Comparison of ENCODE assay signal across 22 cellular contexts in genomic region chr7:96308950-96309263, GRCh38.
"Had no signal": no experiment of that assay in that cellular context is flagged by ENCODE, and none has a peak within 500 bp of the region (broad histone marks: within the 10 kb centered on the region; RNA-seq: fewer than 3 reads in every experiment).

No MANE protein-coding gene starts in this region.

- H3K36me3 ChIP-seq: pancreas, transverse colon, uterus had no signal

- H3K27me3 Mint-ChIP-seq: activated CD4-positive, alpha-beta memory T cell treated with anti-CD3 and anti-CD28 coated beads for 36 hours; activated naive CD8-positive, alpha-beta T cell treated with anti-CD3 and anti-CD28 coated beads, Interleukin-2, amount 10 ng/mL, durations not matched to agents 7 days and 5 days; stimulated activated naive CD8-positive, alpha-beta T cell treated with anti-CD3 and anti-CD28 coated beads, Interleukin-15, amount 100 ng/mL, for 72 hours had no signal

- DNase-seq: activated CD4-positive, alpha-beta memory T cell treated with anti-CD3 and anti-CD28 coated beads for 36 hours; activated CD4-positive, alpha-beta T cell treated with anti-CD3 and anti-CD28 coated beads for 48 hours; activated effector memory CD4-positive, alpha-beta T cell treated with Interleukin-2 at 50 U/mL for 16 hours; activated naive CD4-positive, alpha-beta T cell treated with anti-CD3 and anti-CD28 coated beads for 36 hours; activated naive CD8-positive, alpha-beta T cell treated with anti-CD3 and anti-CD28 coated beads, Interleukin-2, amount 10 ng/mL, durations not matched to agents 7 days and 5 days; activated T-cell treated with anti-CD3 and anti-CD28 coated beads, Interleukin-2, amount 50 U/mL, for 72 hours; amniotic stem cell; cerebellar nuclear complex; cortex of kidney; heart right ventricle; kidney; left ventricle myocardium superior; nephron progenitor cell; pancreas; right cardiac atrium; small intestine; stimulated activated CD4-positive, alpha-beta T cell treated with anti-CD3 and anti-CD28 coated beads, Interleukin-2, amount 100 ng/mL, for 24 hours; stimulated activated naive CD8-positive, alpha-beta T cell treated with anti-CD3 and anti-CD28 coated beads, Interleukin-15, amount 100 ng/mL, for 72 hours; T-helper 1 cell; transverse colon; uterus had no signal

- H3K4me3 Mint-ChIP-seq: activated CD4-positive, alpha-beta memory T cell treated with anti-CD3 and anti-CD28 coated beads for 36 hours; activated naive CD4-positive, alpha-beta T cell treated with anti-CD3 and anti-CD28 coated beads for 36 hours; activated naive CD8-positive, alpha-beta T cell treated with anti-CD3 and anti-CD28 coated beads, Interleukin-2, amount 10 ng/mL, durations not matched to agents 7 days and 5 days; nephron progenitor cell; stimulated activated effector memory CD8-positive, alpha-beta T cell treated with anti-CD3 and anti-CD28 coated beads, Interleukin-12 subunit alpha, Interleukin-12 subunit beta, amount 100 ng/mL, for 72 hours; stimulated activated naive CD8-positive, alpha-beta T cell treated with anti-CD3 and anti-CD28 coated beads, Interleukin-15, amount 100 ng/mL, for 72 hours had no signal

- H3K4me3 ChIP-seq: heart right ventricle, pancreas, transverse colon, uterus had no signal

- ATAC-seq: activated T-cell treated with anti-CD3 and anti-CD28 coated beads, Interleukin-2, amount 50 U/mL, for 72 hours; heart right ventricle; left ventricle myocardium superior; right cardiac atrium; stimulated activated effector memory CD8-positive, alpha-beta T cell treated with anti-CD3 and anti-CD28 coated beads, Interleukin-12 subunit alpha, Interleukin-12 subunit beta, amount 100 ng/mL, for 72 hours; stimulated activated naive CD8-positive, alpha-beta T cell treated with anti-CD3 and anti-CD28 coated beads, Interleukin-15, amount 100 ng/mL, for 72 hours had no signal

- H3K9me3 Mint-ChIP-seq: activated CD4-positive, alpha-beta memory T cell treated with anti-CD3 and anti-CD28 coated beads for 36 hours; activated naive CD4-positive, alpha-beta T cell treated with anti-CD3 and anti-CD28 coated beads for 36 hours; activated naive CD8-positive, alpha-beta T cell treated with anti-CD3 and anti-CD28 coated beads, Interleukin-2, amount 10 ng/mL, durations not matched to agents 7 days and 5 days; activated T-cell treated with anti-CD3 and anti-CD28 coated beads, Interleukin-2, amount 50 U/mL, for 72 hours; nephron progenitor cell; stimulated activated effector memory CD8-positive, alpha-beta T cell treated with anti-CD3 and anti-CD28 coated beads, Interleukin-12 subunit alpha, Interleukin-12 subunit beta, amount 100 ng/mL, for 72 hours; stimulated activated naive CD8-positive, alpha-beta T cell treated with anti-CD3 and anti-CD28 coated beads, Interleukin-15, amount 100 ng/mL, for 72 hours had no signal

- H3K27me3 ChIP-seq: heart right ventricle, pancreas, transverse colon, uterus had no signal

- H3K27ac ChIP-seq: pancreas, uterus had no signal

- H3K27ac Mint-ChIP-seq: activated CD4-positive, alpha-beta memory T cell treated with anti-CD3 and anti-CD28 coated beads for 36 hours; activated naive CD4-positive, alpha-beta T cell treated with anti-CD3 and anti-CD28 coated beads for 36 hours; activated naive CD8-positive, alpha-beta T cell treated with anti-CD3 and anti-CD28 coated beads, Interleukin-2, amount 10 ng/mL, durations not matched to agents 7 days and 5 days; activated T-cell treated with anti-CD3 and anti-CD28 coated beads, Interleukin-2, amount 50 U/mL, for 72 hours had no signal

- H3K9me3 ChIP-seq: heart right ventricle, pancreas, transverse colon, uterus had no signal
